Comparison of ENCODE assay signal across 10 cellular contexts in genomic region chr19:13026478-13026999, GRCh38. TPM values are rescaled to one million over a fixed set of nuclear protein-coding genes. Genes with fewer than 3 reads are reported as not detected.
DNase-seq lines count a peak whose midpoint lies in the region; ATAC-seq and TF ChIP-seq lines count a peak whose summit lies in the region.
"Had no signal": no experiment of that assay in that cellular context is flagged by ENCODE, and none has a peak within 500 bp of the region (broad histone marks: within the 10 kb centered on the region; RNA-seq: fewer than 3 reads in every experiment).

No MANE protein-coding gene starts in this region.

- CTCF ChIA-PET in CD4-positive, alpha-beta T cell (lab: Charles Lee): no interaction called here

- no peaks in the 10 kb centered on the region for H3K9me3 ChIP-seq in CD4-positive, alpha-beta T cell (ENCODE audit: control insufficient read depth, low read length)

- POLR2A ChIA-PET in CD4-positive, alpha-beta T cell (lab: Charles Lee): no interaction called here

- intact Hi-C loops in dorsolateral prefrontal cortex (cut with DNase I): no loop called here
- intact Hi-C loops in CD4-positive, alpha-beta T cell (cut with DNase I, micrococcal nuclease): no loop called here

- H3K4me1 Mint-ChIP-seq in osteocyte (ENCODE audit: unreplicated experiment): peaks cover 50% of the 10 kb centered on the region
- peaks cover 16% of the 10 kb centered on the region for H3K4me1 Mint-ChIP-seq in CD4-positive, alpha-beta T cell (ENCODE audit: low read depth)

- peaks cover 37% of the 10 kb centered on the region for H3K36me3 Mint-ChIP-seq in osteocyte (ENCODE audit: unreplicated experiment)
- H3K36me3 Mint-ChIP-seq in CD4-positive, alpha-beta T cell (ENCODE audit: low read depth): peaks cover 6% of the 10 kb centered on the region

- H3K4me3 Mint-ChIP-seq in osteocyte (ENCODE audit: unreplicated experiment): peak overlapping the region; percentile 53
- no peak overlapping the region for H3K4me3 Mint-ChIP-seq in CD4-positive, alpha-beta T cell

- in situ Hi-C loops in Caki2 (cut with HindIII; ENCODE audit: low pct_unique_long_range_greater_than_20kb, low sequenced_read_pairs): no loop called here

- ATAC-seq in GM21529 (IDR thresholded peaks at IDR 0.05; ENCODE audit: unreplicated experiment): no peak
- no peak for ATAC-seq in CD4-positive, alpha-beta T cell (ENCODE audit: poor library complexity)

- peak overlapping the region; percentile 41 to 83 (median 67) for H3K4me3 ChIP-seq in dorsolateral prefrontal cortex

- peaks cover 33% of the 10 kb centered on the region for H3K27me3 Mint-ChIP-seq in osteocyte (ENCODE audit: unreplicated experiment)
- H3K27me3 Mint-ChIP-seq in CD4-positive, alpha-beta T cell: peaks cover 50% of the 10 kb centered on the region

- TF ChIP-seq CTCF in dorsolateral prefrontal cortex (IDR thresholded peaks at IDR 0.05 in 54 of 56, conservative IDR thresholded peaks at IDR 0.05 in 2 of 56; ENCODE audit: low read depth in 1 of 56, partially characterized antibody in 56 of 56) (no peak), osteocyte (IDR thresholded peaks at IDR 0.05) (no peak)
- TF ChIP-seq CTCF in CD4-positive, alpha-beta T cell (IDR thresholded peaks at IDR 0.05): no peak

- peak overlapping the region; percentile 37 for H3K27ac Mint-ChIP-seq in osteocyte (ENCODE audit: unreplicated experiment)
- H3K27ac Mint-ChIP-seq in CD4-positive, alpha-beta T cell: no peak overlapping the region

- H3K9me3 Mint-ChIP-seq in osteocyte (ENCODE audit: unreplicated experiment): no peaks in the 10 kb centered on the region
- H3K9me3 Mint-ChIP-seq in CD4-positive, alpha-beta T cell: no peaks in the 10 kb centered on the region

- no peaks in the 10 kb centered on the region for H3K27me3 ChIP-seq in dorsolateral prefrontal cortex
- H3K27me3 ChIP-seq in CD4-positive, alpha-beta T cell (ENCODE audit: control insufficient read depth, insufficient read depth, low read length): peaks cover 23% of the 10 kb centered on the region

- peak; percentile 85 for DNase-seq in Caki2 (ENCODE audit: low read depth)
- peak; percentile 21 for DNase-seq in NCI-H345 treated with DMSO at 0.1 percent for 48 hours (lab: John Stamatoyannopoulos, UW; ENCODE audit: unreplicated experiment)
- no peak for DNase-seq in dorsolateral prefrontal cortex
- DNase-seq in osteocyte (ENCODE audit: extremely low spot score, unreplicated experiment): no peak
- no peak for DNase-seq in amniotic stem cell (lab: John Stamatoyannopoulos, UW)
- no peak for DNase-seq in activated CD4-positive, CD25-positive, alpha-beta regulatory T cell (lab: John Stamatoyannopoulos, UW)
- DNase-seq in CD4-positive, alpha-beta T cell: no peak

- peak overlapping the region; percentile 85 to 100 (median 99) for H3K27ac ChIP-seq in dorsolateral prefrontal cortex
- no peak overlapping the region for H3K27ac ChIP-seq in CD4-positive, alpha-beta T cell (ENCODE audit: low read depth, low read length)

RNA-seq across cellular contexts. Expression of gene NFIX, which starts 31.3 kb away (rescaled TPM):
- 1.2 and 4.5 TPM in 2 replicates for total RNA-seq in Caki2 (2014; rRNA removed; shearing (Covaris generic); ENCODE audit: low replicate concordance)
- total RNA-seq in dorsolateral prefrontal cortex: 100 to 1,000 TPM; 219 to 402 (median 309) TPM
- 87.0 and 93.7 TPM in 2 replicates for total RNA-seq in osteocyte
- 1 to 10 TPM; 3.0 to 3.3 TPM for total RNA-seq in CD4-positive, alpha-beta T cell

RNA-seq across cellular contexts. Expression of gene DAND5, which starts 57.2 kb away (rescaled TPM):
- total RNA-seq in Caki2 (2014; rRNA removed; shearing (Covaris generic); ENCODE audit: low replicate concordance): not detected in 2 replicates
- total RNA-seq in dorsolateral prefrontal cortex: 1 to 10 TPM in 1 of 120 experiments, under 1 TPM in 49, not detected in 70; 0.14 to 1.1 (median 0.35) TPM
- not detected in 2 replicates for total RNA-seq in osteocyte
- total RNA-seq in CD4-positive, alpha-beta T cell: not detected
- total RNA-seq: myocyte, ureter had no signal

Comparison
In these comparisons a context has a peak if more than half of its experiments do, and no peak if none do; other contexts are left out.
1. DNase-seq: peak in Caki2 (single experiment) and NCI-H345 treated with DMSO at 0.1 percent for 48 hours (single experiment); none in dorsolateral prefrontal cortex (0 of 10), osteocyte (single experiment), amniotic stem cell (single experiment), activated CD4-positive, CD25-positive, alpha-beta regulatory T cell (0 of 4) and CD4-positive, alpha-beta T cell (0 of 10).
2. RNA of gene NFIX, which starts 31.3 kb away (total RNA-seq): 219 to 402 TPM in dorsolateral prefrontal cortex and 87.0 to 93.7 TPM in osteocyte; 3.0 to 3.3 TPM in CD4-positive, alpha-beta T cell and 1.2 to 4.5 TPM in Caki2; every median in the first group is over 10 times any median in the second.